20 cellular contexts compared by ENCODE assay signal in the genomic region with DNA sequence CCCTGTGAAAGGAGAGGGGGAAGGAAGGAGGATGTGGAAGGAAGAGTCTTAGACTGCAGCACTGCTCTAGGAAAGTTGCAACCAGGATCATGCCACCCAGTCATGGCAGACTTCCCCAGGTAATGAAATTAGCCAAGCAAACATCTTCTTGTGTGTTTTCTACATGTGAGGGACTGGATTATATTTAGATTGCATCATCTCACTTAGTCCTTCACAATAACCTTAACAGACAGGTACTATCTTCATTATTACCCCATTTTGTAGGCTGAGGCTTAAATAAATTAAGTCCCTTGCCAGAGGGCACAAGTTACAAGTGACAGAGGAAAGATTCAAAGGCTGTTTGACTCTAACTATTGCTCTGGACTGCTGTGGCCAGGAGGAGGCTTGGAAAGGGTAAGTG.
"Had no signal": no experiment of that assay in that cellular context is flagged by ENCODE, and none has a peak within 500 bp of the region (broad histone marks: within the 10 kb centered on the region; RNA-seq: fewer than 3 reads in every experiment).

No MANE protein-coding gene starts in this region.

- H3K27me3 ChIP-seq: colonic mucosa had no signal

- H3K4me3 ChIP-seq: colonic mucosa, dorsolateral prefrontal cortex, esophagus muscularis mucosa, gastroesophageal sphincter, heart left ventricle, hepatocyte, left lung, lower lobe of right lung, mucosa of descending colon had no signal

- H3K27ac Mint-ChIP-seq: mesothelial cell of epicardium, naive B cell had no signal

- ATAC-seq: foreskin keratinocyte, gastroesophageal sphincter, heart left ventricle, left cardiac atrium, left lung, left ventricle myocardium superior, lower lobe of right lung, mucosa of descending colon had no signal

- H3K4me1 ChIP-seq: colonic mucosa, esophagus muscularis mucosa, foreskin keratinocyte, gastroesophageal sphincter, lower lobe of right lung had no signal

- DNase-seq: colonic mucosa; cortex of kidney; dermis blood vessel endothelial cell; dorsolateral prefrontal cortex; effector CD4-positive, alpha-beta T cell; effector memory CD4-positive, alpha-beta T cell; foreskin keratinocyte; heart left ventricle; hypothalamus; left cardiac atrium; left lung; left ventricle myocardium superior; lower lobe of right lung; mesenchymal stem cell; mucosa of descending colon; naive B cell had no signal

- H3K4me1 Mint-ChIP-seq: naive B cell had no signal

- H2AFZ ChIP-seq: hepatocyte had no signal

- H3K36me3 ChIP-seq: colonic mucosa, esophagus muscularis mucosa, gastroesophageal sphincter, heart left ventricle, left lung, lower lobe of right lung had no signal

- H3K4me2 ChIP-seq: hepatocyte had no signal

- H3K36me3 Mint-ChIP-seq: mesothelial cell of epicardium had no signal

- H3K4me3 Mint-ChIP-seq: mesothelial cell of epicardium, naive B cell had no signal

- H3K9me3 ChIP-seq: colonic mucosa, esophagus muscularis mucosa, gastroesophageal sphincter, heart left ventricle, left lung, lower lobe of right lung, mucosa of descending colon had no signal

- H3K27ac ChIP-seq: colonic mucosa, dorsolateral prefrontal cortex, esophagus muscularis mucosa, foreskin keratinocyte, gastroesophageal sphincter, heart left ventricle, hepatocyte, left lung, lower lobe of right lung had no signal
